In the genomic region with DNA sequence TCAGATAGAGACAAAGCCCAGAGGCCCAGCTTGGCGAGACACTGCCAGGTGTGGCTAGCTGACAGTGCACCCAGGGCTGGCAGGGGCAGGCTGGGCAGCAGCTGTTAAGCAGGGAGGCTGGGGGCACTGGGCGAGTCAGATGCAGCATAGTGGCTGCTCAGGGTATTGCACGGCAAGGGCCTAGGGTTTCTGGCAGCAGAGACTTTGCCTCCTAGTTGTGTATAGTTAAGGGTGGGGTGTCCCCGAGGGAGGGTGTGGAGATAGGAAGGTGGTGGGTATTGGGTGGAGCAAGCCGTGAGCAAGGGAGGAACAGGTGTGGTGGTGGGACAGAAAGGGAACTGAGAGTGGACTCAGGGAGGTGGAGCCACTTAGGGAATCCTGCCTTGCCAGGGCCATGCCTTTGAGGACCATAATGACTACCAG, we compare ENCODE assay signal across 9 cellular contexts.
A peak's percentile ranks its signal among the peaks of the same experiment; 100 is the strongest.
DNase-seq lines count a peak whose midpoint lies in the region; ATAC-seq and TF ChIP-seq lines count a peak whose summit lies in the region.
"Had no signal": no experiment of that assay in that cellular context is flagged by ENCODE, and none has a peak within 500 bp of the region (broad histone marks: within the 10 kb centered on the region; RNA-seq: fewer than 3 reads in every experiment).

No MANE protein-coding gene starts in this region.

- H2BK120ac ChIP-seq in mesendoderm (ENCODE audit: low read depth, low read length) = no peak overlapping the region

- H3K79me2 ChIP-seq in MM.1S (ENCODE audit: low read length) = no peaks in the 10 kb centered on the region
- no peaks in the 10 kb centered on the region for H3K79me2 ChIP-seq in mesendoderm (ENCODE audit: control insufficient read depth, insufficient read depth, low read length)

- peak; percentile 35 for DNase-seq in stimulated activated CD4-positive, alpha-beta T cell treated with anti-CD3 and anti-CD28 coated beads, Interleukin-1b, Interleukin-23, amount 100 ng/mL, for 48 hours
- no peak for DNase-seq in stimulated activated CD4-positive, alpha-beta T cell treated with anti-CD3 and anti-CD28 coated beads, Interleukin-15, amount 100 ng/mL, for 24 hours
- DNase-seq in MM.1S (peak; percentile 54), epithelial cell of proximal tubule (ENCODE audit: low read depth) (no peak), mesendoderm (no peak), OCI-M2 (lab: John Stamatoyannopoulos, UW; ENCODE audit: unreplicated experiment) (no peak), NCI-H128 (lab: John Stamatoyannopoulos, UW; ENCODE audit: unreplicated experiment) (no peak)
- DNase-seq: hypothalamus had no signal

- H2AFZ ChIP-seq in MM.1S (ENCODE audit: low read length) = 0 out of 2 replicates have a peak overlapping the region, but pooled peaks have one; percentile 6

- no peaks in the 10 kb centered on the region for H3K36me3 ChIP-seq in MM.1S (replicated peaks; ENCODE audit: insufficient read depth, low read length)
- no peaks in the 10 kb centered on the region for H3K36me3 ChIP-seq in mesendoderm (ENCODE audit: control insufficient read depth, insufficient read depth, low read length)

- TF ChIP-seq CTCF in MM.1S (IDR thresholded peaks at IDR 0.05; ENCODE audit: low read length) = peak; percentile 69
- peak; percentile 41 for TF ChIP-seq CTCF in epithelial cell of proximal tubule (conservative IDR thresholded peaks at IDR 0.05; ENCODE audit: low read depth, low read length)

- no peak overlapping the region for H3K9ac ChIP-seq in MM.1S (ENCODE audit: low read length)
- H3K9ac ChIP-seq in mesendoderm (ENCODE audit: low read length) = no peak overlapping the region

- no peaks in the 10 kb centered on the region for H3K79me1 ChIP-seq in mesendoderm (ENCODE audit: low read length)

- H2AK5ac ChIP-seq in mesendoderm (ENCODE audit: low read length) = no peak overlapping the region

- H3K27me3 ChIP-seq in MM.1S (replicated peaks; ENCODE audit: insufficient read depth, low read length) (no peaks in the 10 kb centered on the region), mesendoderm (ENCODE audit: insufficient read depth, low read length, poor library complexity) (no peaks in the 10 kb centered on the region)

- peak overlapping the region; percentile 7; the same call in 1 of the 2 replicates for H3K4me2 ChIP-seq in MM.1S (ENCODE audit: low read depth, low read length)
- H3K4me2 ChIP-seq in mesendoderm (ENCODE audit: low read length) = no peak overlapping the region

- H2BK5ac ChIP-seq in mesendoderm (ENCODE audit: low read length) = no peak overlapping the region

- H3K9me3 ChIP-seq in MM.1S (replicated peaks; ENCODE audit: insufficient read depth, low read length) = no peaks in the 10 kb centered on the region

- no peak overlapping the region for H4K5ac ChIP-seq in mesendoderm (ENCODE audit: low read length)

- H3K18ac ChIP-seq in mesendoderm (ENCODE audit: low read length) = no peak overlapping the region

- H3K9me2 ChIP-seq in MM.1S (replicated peaks; ENCODE audit: insufficient read depth, low read length) = no peaks in the 10 kb centered on the region

- no peak overlapping the region for H3K4ac ChIP-seq in mesendoderm (ENCODE audit: low read depth, low read length)

- H3K27ac ChIP-seq in MM.1S (ENCODE audit: low read length) (peak overlapping the region; percentile 98; the same call in 1 of the 2 replicates), mesendoderm (ENCODE audit: low read depth, low read length) (no peak overlapping the region)

- no peak overlapping the region for H3K4me3 ChIP-seq in MM.1S (ENCODE audit: low read length)
- H3K4me3 ChIP-seq in epithelial cell of proximal tubule (ENCODE audit: low read depth, low read length) = no peak overlapping the region
- H3K4me3 ChIP-seq in mesendoderm (ENCODE audit: low read length) = no peak overlapping the region

- no peak overlapping the region for H3K56ac ChIP-seq in mesendoderm (ENCODE audit: low read length)

- no peak for ATAC-seq in GM21390 (IDR thresholded peaks at IDR 0.05; ENCODE audit: unreplicated experiment)

- H4K8ac ChIP-seq in mesendoderm (ENCODE audit: low read depth, low read length) = no peak overlapping the region

- H3K4me1 ChIP-seq in MM.1S (ENCODE audit: low read length) (peaks cover 45% of the 10 kb centered on the region), mesendoderm (ENCODE audit: control insufficient read depth, low read depth, low read length) (peaks cover 8% of the 10 kb centered on the region)

- peaks cover 32% of the 10 kb centered on the region for H3F3A ChIP-seq in MM.1S (ENCODE audit: insufficient read depth, low read length)

- H3K23ac ChIP-seq in mesendoderm (ENCODE audit: low read length) = no peak overlapping the region

- no peaks in the 10 kb centered on the region for H4K20me1 ChIP-seq in MM.1S (ENCODE audit: insufficient read depth, low read length)

- H2BK15ac ChIP-seq in mesendoderm (replicated peaks; ENCODE audit: low read depth) = no peak overlapping the region

- no CpG with 5 or more reads among the region's 5 CpGs for WGBS in mesendoderm (ENCODE audit: extremely low coverage, insufficient coverage, low lambda C conversion rate)

Comparison
In these comparisons a context has a peak if more than half of its experiments do, and no peak if none do; other contexts are left out.
1. DNase-seq: peak in stimulated activated CD4-positive, alpha-beta T cell treated with anti-CD3 and anti-CD28 coated beads, Interleukin-1b, Interleukin-23, amount 100 ng/mL, for 48 hours (single experiment) and MM.1S (single experiment); none in stimulated activated CD4-positive, alpha-beta T cell treated with anti-CD3 and anti-CD28 coated beads, Interleukin-15, amount 100 ng/mL, for 24 hours (single experiment), epithelial cell of proximal tubule (single experiment), mesendoderm (single experiment), OCI-M2 (single experiment) and NCI-H128 (single experiment).